Comparison of ENCODE assay signal across 8 cellular contexts in genomic region chr2:25674003-25674362, GRCh38. TPM values are rescaled to one million over a fixed set of nuclear protein-coding genes. Genes with fewer than 3 reads are reported as not detected.
DNase-seq lines count a peak whose midpoint lies in the region; ATAC-seq, FAIRE-seq and TF ChIP-seq lines count a peak whose summit lies in the region.

No MANE protein-coding gene starts in this region.

- peak overlapping the region; percentile 48 for H3K9ac ChIP-seq in skeletal muscle satellite cell (ENCODE audit: low read depth, low read length)

- peak overlapping the region; percentile 72 for H3K4me2 ChIP-seq in skeletal muscle satellite cell (ENCODE audit: low read length)

- H3K4me1 ChIP-seq in skeletal muscle satellite cell (ENCODE audit: control insufficient read depth, insufficient read depth, low read length) = peaks cover 11% of the 10 kb centered on the region

- no peaks in the 10 kb centered on the region for H3K9me3 ChIP-seq in skeletal muscle satellite cell (replicated peaks; ENCODE audit: low read length)

- H3K4me3 ChIP-seq in foreskin fibroblast (ENCODE audit: low read depth in 1 of 2, low read length in 2 of 2) (peak overlapping the region; percentile 52 to 63), skeletal muscle satellite cell (ENCODE audit: low read length) (peak overlapping the region; percentile 98)

- no peaks in the 10 kb centered on the region for H3K27me3 ChIP-seq in skeletal muscle satellite cell (ENCODE audit: control insufficient read depth, insufficient read depth, low read length)

- H3K36me3 ChIP-seq in skeletal muscle satellite cell (ENCODE audit: insufficient read depth, low read length) = no peaks in the 10 kb centered on the region

- TF ChIP-seq CTCF in foreskin fibroblast (IDR thresholded peaks at IDR 0.05; ENCODE audit: low read depth, low read length) = no peak

- ATAC-seq in GM18868 (IDR thresholded peaks at IDR 0.05; ENCODE audit: unreplicated experiment) (peak; percentile 15), SK-N-SH treated with all-trans-retinoic acid at 6 μM for 48 hours (no peak; the same call in 2 of the 3 replicates), GM18861 (IDR thresholded peaks at IDR 0.05; ENCODE audit: unreplicated experiment) (no peak)

- FAIRE-seq in urothelium cell line (lab: Jason Lieb, UNC) = no peak

- DNase-seq in foreskin fibroblast (no peak), urothelium cell line (ENCODE audit: low spot score) (no peak), NCI-H1930 (lab: John Stamatoyannopoulos, UW) (no peak), NAMALWA (ENCODE audit: low spot score) (no peak)

TF ChIP-seq in SK-N-SH treated with all-trans-retinoic acid at 6 μM for 48 hours, 23 proteins besides CTCF, POLR2A, EP300 and RAD21:
- no peak for TF ChIP-seq POU6F1 (CRISPR knock-in tag; IDR thresholded peaks at IDR 0.05; ENCODE audit: borderline replicate concordance, low read depth)
- TF ChIP-seq TSHZ2 (CRISPR knock-in tag; IDR thresholded peaks at IDR 0.05) = 0 out of 2 replicates have a peak, but pooled peaks have one; percentile 45

RNA-seq across cellular contexts. Expression of gene DTNB, which starts 0.6 kb away (rescaled TPM):
- total RNA-seq in skeletal muscle satellite cell (2012; rRNA removed) = 5.5 and 7.1 TPM in 2 replicates
